2 cellular contexts compared by ENCODE assay signal in the genomic region with DNA sequence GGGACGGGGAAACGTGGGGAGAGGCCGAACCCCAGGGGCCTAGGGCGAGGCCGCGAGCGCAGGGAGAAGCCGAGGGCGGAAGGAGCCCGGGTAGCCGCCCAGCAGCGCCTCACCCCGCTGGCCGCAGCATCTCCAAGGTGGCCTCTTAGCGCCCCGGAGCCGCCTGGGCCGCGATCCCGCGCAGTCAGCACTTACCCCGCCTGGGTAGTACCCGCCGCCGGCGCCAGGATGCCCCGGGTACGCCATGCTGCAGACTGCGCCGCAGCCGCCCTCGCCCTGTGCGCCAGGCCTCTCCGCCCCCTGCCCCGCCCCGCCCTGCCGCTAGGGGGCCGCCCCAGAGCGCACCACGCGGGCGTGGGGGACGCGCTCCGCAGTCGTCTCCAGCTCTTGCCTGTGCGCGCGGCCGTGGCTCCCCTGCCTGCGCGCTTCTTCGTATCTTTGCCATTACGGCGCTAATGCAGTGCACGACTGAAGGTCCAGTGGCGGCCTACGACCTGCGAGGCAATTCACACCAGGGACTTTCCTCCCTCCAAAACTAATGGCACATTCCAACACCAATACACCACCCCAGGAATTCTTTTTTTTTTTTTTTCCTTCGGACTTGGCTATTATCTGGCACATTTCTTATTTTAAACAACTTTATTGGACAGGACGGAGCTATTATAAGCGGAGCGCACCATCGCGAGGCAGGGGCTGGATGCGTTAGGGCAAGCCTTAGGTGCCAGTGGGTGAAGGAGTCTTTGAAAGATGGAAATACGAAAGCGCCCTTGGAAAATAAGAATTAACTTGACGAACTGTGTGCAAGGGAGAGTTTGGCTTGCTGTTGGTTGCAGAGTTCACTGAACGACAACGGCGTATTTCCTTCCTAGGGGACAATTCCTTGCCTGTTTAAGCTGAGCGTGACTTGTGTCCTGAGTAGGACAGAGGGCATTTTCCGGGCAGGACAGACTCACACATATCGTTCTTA.
TF ChIP-seq lines count a peak whose summit lies in the region.

A gene with protein sequence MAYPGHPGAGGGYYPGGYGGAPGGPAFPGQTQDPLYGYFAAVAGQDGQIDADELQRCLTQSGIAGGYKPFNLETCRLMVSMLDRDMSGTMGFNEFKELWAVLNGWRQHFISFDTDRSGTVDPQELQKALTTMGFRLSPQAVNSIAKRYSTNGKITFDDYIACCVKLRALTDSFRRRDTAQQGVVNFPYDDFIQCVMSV (minus strand): TSS at position 258 of the 967 bp plus-strand sequence. CDS start 12 bp downstream, at position 246.

TF ChIP-seq in HEK293, 187 proteins besides CTCF, POLR2A, EP300 and RAD21 (continued from another document and continues in another):
- TF ChIP-seq, protein P1, sequence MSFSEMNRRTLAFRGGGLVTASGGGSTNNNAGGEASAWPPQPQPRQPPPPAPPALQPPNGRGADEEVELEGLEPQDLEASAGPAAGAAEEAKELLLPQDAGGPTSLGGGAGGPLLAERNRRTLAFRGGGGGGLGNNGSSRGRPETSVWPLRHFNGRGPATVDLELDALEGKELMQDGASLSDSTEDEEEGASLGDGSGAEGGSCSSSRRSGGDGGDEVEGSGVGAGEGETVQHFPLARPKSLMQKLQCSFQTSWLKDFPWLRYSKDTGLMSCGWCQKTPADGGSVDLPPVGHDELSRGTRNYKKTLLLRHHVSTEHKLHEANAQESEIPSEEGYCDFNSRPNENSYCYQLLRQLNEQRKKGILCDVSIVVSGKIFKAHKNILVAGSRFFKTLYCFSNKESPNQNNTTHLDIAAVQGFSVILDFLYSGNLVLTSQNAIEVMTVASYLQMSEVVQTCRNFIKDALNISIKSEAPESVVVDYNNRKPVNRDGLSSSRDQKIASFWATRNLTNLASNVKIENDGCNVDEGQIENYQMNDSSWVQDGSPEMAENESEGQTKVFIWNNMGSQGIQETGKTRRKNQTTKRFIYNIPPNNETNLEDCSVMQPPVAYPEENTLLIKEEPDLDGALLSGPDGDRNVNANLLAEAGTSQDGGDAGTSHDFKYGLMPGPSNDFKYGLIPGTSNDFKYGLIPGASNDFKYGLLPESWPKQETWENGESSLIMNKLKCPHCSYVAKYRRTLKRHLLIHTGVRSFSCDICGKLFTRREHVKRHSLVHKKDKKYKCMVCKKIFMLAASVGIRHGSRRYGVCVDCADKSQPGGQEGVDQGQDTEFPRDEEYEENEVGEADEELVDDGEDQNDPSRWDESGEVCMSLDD (tag by site-specific recombination; IDR thresholded peaks at IDR 0.05) = peak; percentile 31; the same call in 1 of the 2 replicates
- TF ChIP-seq, protein P2, sequence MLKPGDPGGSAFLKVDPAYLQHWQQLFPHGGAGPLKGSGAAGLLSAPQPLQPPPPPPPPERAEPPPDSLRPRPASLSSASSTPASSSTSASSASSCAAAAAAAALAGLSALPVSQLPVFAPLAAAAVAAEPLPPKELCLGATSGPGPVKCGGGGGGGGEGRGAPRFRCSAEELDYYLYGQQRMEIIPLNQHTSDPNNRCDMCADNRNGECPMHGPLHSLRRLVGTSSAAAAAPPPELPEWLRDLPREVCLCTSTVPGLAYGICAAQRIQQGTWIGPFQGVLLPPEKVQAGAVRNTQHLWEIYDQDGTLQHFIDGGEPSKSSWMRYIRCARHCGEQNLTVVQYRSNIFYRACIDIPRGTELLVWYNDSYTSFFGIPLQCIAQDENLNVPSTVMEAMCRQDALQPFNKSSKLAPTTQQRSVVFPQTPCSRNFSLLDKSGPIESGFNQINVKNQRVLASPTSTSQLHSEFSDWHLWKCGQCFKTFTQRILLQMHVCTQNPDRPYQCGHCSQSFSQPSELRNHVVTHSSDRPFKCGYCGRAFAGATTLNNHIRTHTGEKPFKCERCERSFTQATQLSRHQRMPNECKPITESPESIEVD (tag by site-specific recombination; IDR thresholded peaks at IDR 0.05) = peak; percentile 41; the same call in 1 of the 2 replicates
- TF ChIP-seq ZNF184 (tag by site-specific recombination; IDR thresholded peaks at IDR 0.05) = no peak
- peak; percentile 63 for TF ChIP-seq SP3 (tag by site-specific recombination; IDR thresholded peaks at IDR 0.05)
- TF ChIP-seq, protein P3, sequence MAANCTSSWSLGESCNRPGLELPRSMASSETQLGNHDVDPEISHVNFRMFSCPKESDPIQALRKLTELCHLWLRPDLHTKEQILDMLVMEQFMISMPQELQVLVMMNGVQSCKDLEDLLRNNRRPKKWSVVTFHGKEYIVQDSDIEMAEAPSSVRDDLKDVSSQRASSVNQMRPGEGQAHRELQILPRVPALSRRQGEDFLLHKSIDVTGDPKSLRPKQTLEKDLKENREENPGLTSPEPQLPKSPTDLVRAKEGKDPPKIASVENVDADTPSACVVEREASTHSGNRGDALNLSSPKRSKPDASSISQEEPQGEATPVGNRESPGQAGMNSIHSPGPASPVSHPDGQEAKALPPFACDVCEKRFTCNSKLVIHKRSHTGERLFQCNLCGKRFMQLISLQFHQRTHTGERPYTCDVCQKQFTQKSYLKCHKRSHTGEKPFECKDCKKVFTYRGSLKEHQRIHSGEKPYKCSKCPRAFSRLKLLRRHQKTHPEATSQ (tag by site-specific recombination; IDR thresholded peaks at IDR 0.05) = no peak
- TF ChIP-seq, protein P4, sequence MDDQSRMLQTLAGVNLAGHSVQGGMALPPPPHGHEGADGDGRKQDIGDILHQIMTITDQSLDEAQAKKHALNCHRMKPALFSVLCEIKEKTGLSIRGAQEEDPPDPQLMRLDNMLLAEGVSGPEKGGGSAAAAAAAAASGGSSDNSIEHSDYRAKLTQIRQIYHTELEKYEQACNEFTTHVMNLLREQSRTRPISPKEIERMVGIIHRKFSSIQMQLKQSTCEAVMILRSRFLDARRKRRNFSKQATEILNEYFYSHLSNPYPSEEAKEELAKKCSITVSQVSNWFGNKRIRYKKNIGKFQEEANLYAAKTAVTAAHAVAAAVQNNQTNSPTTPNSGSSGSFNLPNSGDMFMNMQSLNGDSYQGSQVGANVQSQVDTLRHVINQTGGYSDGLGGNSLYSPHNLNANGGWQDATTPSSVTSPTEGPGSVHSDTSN (CRISPR knock-in tag; IDR thresholded peaks at IDR 0.05) = peak; percentile 69; the same call in 1 of the 2 replicates
- TF ChIP-seq ZNF707 (tag by site-specific recombination; IDR thresholded peaks at IDR 0.05) = no peak
- TF ChIP-seq, protein P5, sequence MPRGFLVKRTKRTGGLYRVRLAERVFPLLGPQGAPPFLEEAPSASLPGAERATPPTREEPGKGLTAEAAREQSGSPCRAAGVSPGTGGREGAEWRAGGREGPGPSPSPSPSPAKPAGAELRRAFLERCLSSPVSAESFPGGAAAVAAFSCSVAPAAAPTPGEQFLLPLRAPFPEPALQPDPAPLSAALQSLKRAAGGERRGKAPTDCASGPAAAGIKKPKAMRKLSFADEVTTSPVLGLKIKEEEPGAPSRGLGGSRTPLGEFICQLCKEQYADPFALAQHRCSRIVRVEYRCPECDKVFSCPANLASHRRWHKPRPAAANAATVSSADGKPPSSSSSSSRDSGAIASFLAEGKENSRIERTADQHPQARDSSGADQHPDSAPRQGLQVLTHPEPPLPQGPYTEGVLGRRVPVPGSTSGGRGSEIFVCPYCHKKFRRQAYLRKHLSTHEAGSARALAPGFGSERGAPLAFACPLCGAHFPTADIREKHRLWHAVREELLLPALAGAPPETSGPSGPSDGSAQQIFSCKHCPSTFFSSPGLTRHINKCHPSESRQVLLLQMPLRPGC (tag by site-specific recombination; IDR thresholded peaks at IDR 0.05) = peak; percentile 47; the same call in 1 of the 2 replicates
- peak; percentile 84 for TF ChIP-seq ZNF341 (tag by site-specific recombination; IDR thresholded peaks at IDR 0.05; ENCODE audit: low read depth)
- peak; percentile 64; the same call in 1 of the 2 replicates for TF ChIP-seq ZBTB8A (tag by site-specific recombination; IDR thresholded peaks at IDR 0.05)
- TF ChIP-seq ZNF302 (tag by site-specific recombination; IDR thresholded peaks at IDR 0.05; ENCODE audit: low read depth) = no peak

TF ChIP-seq in SK-N-SH, 30 proteins besides CTCF, POLR2A, EP300 and RAD21 (continued from another document):
- 0 out of 2 replicates have a peak, but pooled peaks have one; percentile 33 for TF ChIP-seq TEAD4 (IDR thresholded peaks at IDR 0.05; ENCODE audit: borderline replicate concordance, insufficient read depth)
- TF ChIP-seq, protein P6, sequence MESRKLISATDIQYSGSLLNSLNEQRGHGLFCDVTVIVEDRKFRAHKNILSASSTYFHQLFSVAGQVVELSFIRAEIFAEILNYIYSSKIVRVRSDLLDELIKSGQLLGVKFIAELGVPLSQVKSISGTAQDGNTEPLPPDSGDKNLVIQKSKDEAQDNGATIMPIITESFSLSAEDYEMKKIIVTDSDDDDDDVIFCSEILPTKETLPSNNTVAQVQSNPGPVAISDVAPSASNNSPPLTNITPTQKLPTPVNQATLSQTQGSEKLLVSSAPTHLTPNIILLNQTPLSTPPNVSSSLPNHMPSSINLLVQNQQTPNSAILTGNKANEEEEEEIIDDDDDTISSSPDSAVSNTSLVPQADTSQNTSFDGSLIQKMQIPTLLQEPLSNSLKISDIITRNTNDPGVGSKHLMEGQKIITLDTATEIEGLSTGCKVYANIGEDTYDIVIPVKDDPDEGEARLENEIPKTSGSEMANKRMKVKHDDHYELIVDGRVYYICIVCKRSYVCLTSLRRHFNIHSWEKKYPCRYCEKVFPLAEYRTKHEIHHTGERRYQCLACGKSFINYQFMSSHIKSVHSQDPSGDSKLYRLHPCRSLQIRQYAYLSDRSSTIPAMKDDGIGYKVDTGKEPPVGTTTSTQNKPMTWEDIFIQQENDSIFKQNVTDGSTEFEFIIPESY (IDR thresholded peaks at IDR 0.05; ENCODE audit: borderline replicate concordance, low read depth) = peak; percentile 61; the same call in 1 of the 2 replicates
- peak; percentile 97 for TF ChIP-seq TAF1 (IDR thresholded peaks at IDR 0.05; ENCODE audit: borderline replicate concordance, low read depth, low read length)
- peak; percentile 50; the same call in 1 of the 2 replicates for TF ChIP-seq TCF12 (IDR thresholded peaks at IDR 0.05)
- TF ChIP-seq CHD2 (IDR thresholded peaks at IDR 0.05; ENCODE audit: low read length, partially characterized antibody) = peak; percentile 64
- no peak for TF ChIP-seq GABPA (IDR thresholded peaks at IDR 0.05; ENCODE audit: low read depth)
- TF ChIP-seq, protein P4 (IDR thresholded peaks at IDR 0.05) = peak; percentile 57
- no peak for TF ChIP-seq FOSL2 (IDR thresholded peaks at IDR 0.05; ENCODE audit: borderline replicate concordance, low read depth)
- TF ChIP-seq, protein P7, sequence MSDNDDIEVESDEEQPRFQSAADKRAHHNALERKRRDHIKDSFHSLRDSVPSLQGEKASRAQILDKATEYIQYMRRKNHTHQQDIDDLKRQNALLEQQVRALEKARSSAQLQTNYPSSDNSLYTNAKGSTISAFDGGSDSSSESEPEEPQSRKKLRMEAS (IDR thresholded peaks at IDR 0.05; ENCODE audit: low read depth) = peak; percentile 86
- TF ChIP-seq RCOR1 (IDR thresholded peaks at IDR 0.05; ENCODE audit: low read length) = no peak
- TF ChIP-seq FOXJ3 (CRISPR knock-in tag; IDR thresholded peaks at IDR 0.05) = no peak
- TF ChIP-seq, protein P8, sequence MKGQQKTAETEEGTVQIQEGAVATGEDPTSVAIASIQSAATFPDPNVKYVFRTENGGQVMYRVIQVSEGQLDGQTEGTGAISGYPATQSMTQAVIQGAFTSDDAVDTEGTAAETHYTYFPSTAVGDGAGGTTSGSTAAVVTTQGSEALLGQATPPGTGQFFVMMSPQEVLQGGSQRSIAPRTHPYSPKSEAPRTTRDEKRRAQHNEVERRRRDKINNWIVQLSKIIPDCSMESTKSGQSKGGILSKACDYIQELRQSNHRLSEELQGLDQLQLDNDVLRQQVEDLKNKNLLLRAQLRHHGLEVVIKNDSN (IDR thresholded peaks at IDR 0.05; ENCODE audit: borderline replicate concordance, low read depth) = no peak
- TF ChIP-seq JUND (IDR thresholded peaks at IDR 0.05) = peak; percentile 31; the same call in 1 of the 2 replicates
- 0 out of 2 replicates have a peak, but pooled peaks have one; percentile 24 for TF ChIP-seq RFX5 (IDR thresholded peaks at IDR 0.05; ENCODE audit: low read length)
- TF ChIP-seq MEF2A (IDR thresholded peaks at IDR 0.05; ENCODE audit: borderline replicate concordance, low read depth) = no peak
- TF ChIP-seq FOXM1 (IDR thresholded peaks at IDR 0.05; ENCODE audit: low read depth) = no peak
- peak; percentile 85 for TF ChIP-seq MXI1 (IDR thresholded peaks at IDR 0.05; ENCODE audit: low read depth, low read length)
- TF ChIP-seq NFIC (IDR thresholded peaks at IDR 0.05; ENCODE audit: borderline replicate concordance) = 0 out of 2 replicates have a peak, but pooled peaks have one; percentile 13
- TF ChIP-seq NRF1 (IDR thresholded peaks at IDR 0.05; ENCODE audit: low read depth, low read length) = peak; percentile 46
- TF ChIP-seq ELF1 (IDR thresholded peaks at IDR 0.05) = 0 out of 2 replicates have a peak, but pooled peaks have one; percentile 31
- TF ChIP-seq, protein P9, sequence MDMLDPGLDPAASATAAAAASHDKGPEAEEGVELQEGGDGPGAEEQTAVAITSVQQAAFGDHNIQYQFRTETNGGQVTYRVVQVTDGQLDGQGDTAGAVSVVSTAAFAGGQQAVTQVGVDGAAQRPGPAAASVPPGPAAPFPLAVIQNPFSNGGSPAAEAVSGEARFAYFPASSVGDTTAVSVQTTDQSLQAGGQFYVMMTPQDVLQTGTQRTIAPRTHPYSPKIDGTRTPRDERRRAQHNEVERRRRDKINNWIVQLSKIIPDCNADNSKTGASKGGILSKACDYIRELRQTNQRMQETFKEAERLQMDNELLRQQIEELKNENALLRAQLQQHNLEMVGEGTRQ (IDR thresholded peaks at IDR 0.05; ENCODE audit: borderline replicate concordance, low read depth, low read length) = no peak
- peak; percentile 83 for TF ChIP-seq POLR2AphosphoS5 (IDR thresholded peaks at IDR 0.05; ENCODE audit: low read depth, low read length)
